In the genomic region with DNA sequence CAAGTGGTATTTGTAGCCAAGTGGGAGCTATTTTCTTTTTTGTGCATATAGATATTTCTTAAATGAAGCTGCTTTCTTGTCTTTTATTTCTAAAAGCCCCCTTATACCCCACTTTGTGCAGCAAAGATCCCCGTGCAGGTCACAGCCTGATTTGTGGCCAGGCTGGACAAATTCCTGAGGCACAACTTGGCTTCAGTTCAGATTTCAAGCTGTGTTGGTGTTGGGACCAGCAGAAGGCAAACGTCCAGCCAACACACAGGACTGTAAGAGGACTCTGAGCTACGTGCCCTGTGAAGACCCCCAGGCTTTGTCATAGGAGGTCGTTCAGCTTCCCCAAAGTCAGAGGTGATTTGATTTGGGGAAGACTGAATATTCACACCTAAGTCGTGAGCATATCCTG, we compare ENCODE assay signal across 10 cellular contexts. TPM values are rescaled to one million over a fixed set of nuclear protein-coding genes. Genes with fewer than 3 reads are reported as not detected.
DNase-seq lines count a peak whose midpoint lies in the region; ATAC-seq, FAIRE-seq and TF ChIP-seq lines count a peak whose summit lies in the region.
"Had no signal": no experiment of that assay in that cellular context is flagged by ENCODE, and none has a peak within 500 bp of the region (broad histone marks: within the 10 kb centered on the region; RNA-seq: fewer than 3 reads in every experiment).

No MANE protein-coding gene starts in this region.

- peak; percentile 51 for DNase-seq in EH (ENCODE audit: low read depth)
- peak; percentile 71 to 86 for DNase-seq in SJCRH30
- DNase-seq in endothelial cell of umbilical vein (ENCODE audit: low read depth, low spot score): no peak
- no peak for DNase-seq in sigmoid colon
- no peak for DNase-seq in lower lobe of right lung
- DNase-seq in GM23248: no peak
- no peak for DNase-seq in HuH-7.5 (ENCODE audit: low spot score)
- DNase-seq: T-helper 2 cell had no signal

- H3F3A ChIP-seq in GM23248 (ENCODE audit: insufficient read depth): peaks cover 69% of the 10 kb centered on the region

- no peak for TF ChIP-seq CTCF in endothelial cell of umbilical vein (IDR thresholded peaks at IDR 0.05; ENCODE audit: extremely low read depth in 1 of 2, insufficient read depth in 1 of 2, low read depth in 1 of 2, low read length in 2 of 2)
- TF ChIP-seq CTCF in sigmoid colon (IDR thresholded peaks at IDR 0.05): no peak
- no peak for TF ChIP-seq CTCF in lower lobe of right lung (IDR thresholded peaks at IDR 0.05)

- H3K4me1 ChIP-seq in SJCRH30 (peaks cover 42% of the 10 kb centered on the region), endothelial cell of umbilical vein (ENCODE audit: control insufficient read depth, extremely low read depth, insufficient read depth, low read length) (peaks cover 11% of the 10 kb centered on the region), sigmoid colon (peaks cover 0 to 42% (median 38%) of the 10 kb centered on the region in 4 donors), lower lobe of right lung (peaks cover 46% of the 10 kb centered on the region), GM23248 (ENCODE audit: insufficient read depth) (no peaks in the 10 kb centered on the region)

- H3K27me3 ChIP-seq in SJCRH30 (no peaks in the 10 kb centered on the region), endothelial cell of umbilical vein (ENCODE audit: control insufficient read depth in 2 of 2, insufficient read depth in 2 of 2, low read length in 2 of 2) (no peaks in the 10 kb centered on the region), sigmoid colon (no peaks in the 10 kb centered on the region), lower lobe of right lung (ENCODE audit: low read depth) (no peaks in the 10 kb centered on the region), GM23248 (replicated peaks; ENCODE audit: insufficient read depth) (no peaks in the 10 kb centered on the region)

- CTCF ChIA-PET in endothelial cell of umbilical vein (lab: Charles Lee): interaction anchor here (1.4 to 1.6 kb wide), 2 partner anchors 691 to 711 kb away, joined by 4 to 5 read pairs; no protein-coding TSS in a partner anchor

- POLR2A ChIA-PET in endothelial cell of umbilical vein (lab: Charles Lee): no interaction called here

- TF ChIP-seq POLR2A in endothelial cell of umbilical vein (IDR thresholded peaks at IDR 0.05; ENCODE audit: low read depth, low read length) (no peak), sigmoid colon (IDR thresholded peaks at IDR 0.05) (no peak)

- H3K27ac ChIP-seq in SJCRH30: peak overlapping the region; percentile 98
- no peak overlapping the region for H3K27ac ChIP-seq in endothelial cell of umbilical vein (ENCODE audit: insufficient read depth, low read depth, low read length)
- H3K27ac ChIP-seq in sigmoid colon: peak overlapping the region in 3 of 4 donors; percentile 25 to 67 (median 61)
- H3K27ac ChIP-seq in lower lobe of right lung: no peak overlapping the region
- no peak overlapping the region for H3K27ac ChIP-seq in GM23248

- H3K9me3 ChIP-seq in SJCRH30 (replicated peaks) (no peaks in the 10 kb centered on the region), endothelial cell of umbilical vein (replicated peaks; ENCODE audit: control insufficient read depth, insufficient read depth, low read length) (no peaks in the 10 kb centered on the region), sigmoid colon (no peaks in the 10 kb centered on the region), lower lobe of right lung (no peaks in the 10 kb centered on the region), GM23248 (ENCODE audit: low read depth) (no peaks in the 10 kb centered on the region)

- BruUV-seq in endothelial cell of umbilical vein (replicated peaks; lab: Mats Ljungman, UMichigan): no TSS peak

- H3K9me2 ChIP-seq in GM23248 (ENCODE audit: insufficient read depth): no peaks in the 10 kb centered on the region

- dilution Hi-C loops in endothelial cell of umbilical vein (cut with MboI; ENCODE audit: extremely low pct_ligation_motif_present, low sequenced_read_pairs): loop anchor here (25.0 kb wide), 1 partner anchor 677 kb away; no protein-coding TSS in a partner anchor

- TF ChIP-seq EP300 in sigmoid colon (IDR thresholded peaks at IDR 0.05): no peak

- no peak overlapping the region for H2AFZ ChIP-seq in endothelial cell of umbilical vein (ENCODE audit: low read depth, low read length)
- no peak overlapping the region for H2AFZ ChIP-seq in GM23248

- no peak overlapping the region for H3K9ac ChIP-seq in endothelial cell of umbilical vein (replicated peaks; ENCODE audit: extremely low read depth, insufficient read depth, low read length)
- H3K9ac ChIP-seq in GM23248: no peak overlapping the region

- 37 to 53% methylated on average over 5 of the region's 5 CpGs for WGBS in sigmoid colon, 2 donors
- 59 to 60% methylated on average over 5 of the region's 5 CpGs for WGBS in GM23248 (ENCODE audit: low coverage in 1 of 2, low lambda C conversion rate in 2 of 2, missing lambda C conversion rate in 2 of 2), 2 experiments

- intact Hi-C loops in endothelial cell of umbilical vein (cut with micrococcal nuclease): no loop called here
- intact Hi-C loops in sigmoid colon (cut with DNase I): no loop called here
- intact Hi-C loops in lower lobe of right lung (cut with DNase I): no loop called here

- H3K79me2 ChIP-seq in endothelial cell of umbilical vein (ENCODE audit: control insufficient read depth, insufficient read depth, low read length): peaks cover 34% of the 10 kb centered on the region
- peaks cover 94% of the 10 kb centered on the region for H3K79me2 ChIP-seq in GM23248 (ENCODE audit: insufficient read depth)

- H3K4me3 ChIP-seq in SJCRH30 (no peak overlapping the region), endothelial cell of umbilical vein (replicated peaks in 1 of 3; ENCODE audit: insufficient read depth in 1 of 3, low read depth in 1 of 3, low read length in 3 of 3) (no peak overlapping the region), sigmoid colon (no peak overlapping the region), lower lobe of right lung (no peak overlapping the region), GM23248 (no peak overlapping the region)

- peak; percentile 35 for FAIRE-seq in endothelial cell of umbilical vein (lab: Jason Lieb, UNC)
- FAIRE-seq: H1 had no signal

- H3K36me3 ChIP-seq in SJCRH30 (peaks cover 33% of the 10 kb centered on the region), endothelial cell of umbilical vein (ENCODE audit: control insufficient read depth in 2 of 2, extremely low read depth in 1 of 2, insufficient read depth in 2 of 2, low read length in 2 of 2) (peaks cover 39 to 55% of the 10 kb centered on the region in 2 experiments), sigmoid colon (peaks cover 47 to 87% (median 52%) of the 10 kb centered on the region in 4 donors), lower lobe of right lung (peaks cover 78% of the 10 kb centered on the region), GM23248 (ENCODE audit: low read depth) (peaks cover 78% of the 10 kb centered on the region)

- H3K4me2 ChIP-seq in endothelial cell of umbilical vein (ENCODE audit: insufficient read depth, low read length): no peak overlapping the region
- no peak overlapping the region for H3K4me2 ChIP-seq in GM23248 (ENCODE audit: unreplicated experiment)

- in situ Hi-C loops in GM23248 (cut with MboI): no loop called here

- H3K9me1 ChIP-seq in endothelial cell of umbilical vein (replicated peaks; ENCODE audit: control insufficient read depth, extremely low read depth, insufficient read depth, low read length): no peaks in the 10 kb centered on the region

- H4K20me1 ChIP-seq in endothelial cell of umbilical vein (replicated peaks; ENCODE audit: control insufficient read depth, extremely low read depth, insufficient read depth, low read length): peaks cover 3% of the 10 kb centered on the region
- no peaks in the 10 kb centered on the region; the same call in 1 of the 2 replicates for H4K20me1 ChIP-seq in GM23248 (ENCODE audit: insufficient read depth)

- no peak for ATAC-seq in lower lobe of right lung
- ATAC-seq in GM18502 (IDR thresholded peaks at IDR 0.05; ENCODE audit: poor library complexity, unreplicated experiment): no peak

TF ChIP-seq in endothelial cell of umbilical vein, 7 proteins besides CTCF, POLR2A, EP300 and RAD21:
- TF ChIP-seq POLR2AphosphoS5 (IDR thresholded peaks at IDR 0.05; ENCODE audit: insufficient read depth, low read depth, low read length): peak; percentile 4
- TF ChIP-seq, protein P1, sequence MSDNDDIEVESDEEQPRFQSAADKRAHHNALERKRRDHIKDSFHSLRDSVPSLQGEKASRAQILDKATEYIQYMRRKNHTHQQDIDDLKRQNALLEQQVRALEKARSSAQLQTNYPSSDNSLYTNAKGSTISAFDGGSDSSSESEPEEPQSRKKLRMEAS (IDR thresholded peaks at IDR 0.05; ENCODE audit: insufficient read depth, insufficient read length): no peak

RNA-seq across cellular contexts. Expression of a gene that starts 21.9 kb away (rescaled TPM):
- 30.0 and 30.7 TPM in 2 replicates for total RNA-seq in SJCRH30 (2014; rRNA removed; shearing (Covaris generic))
- total RNA-seq in endothelial cell of umbilical vein: 83.7 and 85.3 TPM in 2 replicates
- polyA plus RNA-seq in endothelial cell of umbilical vein: 43.9 and 45.2 TPM in 2 replicates
- 36.0 and 46.5 TPM in 2 replicates for polyA plus RNA-seq in endothelial cell of umbilical vein (2011; cell fraction: cytosol; rRNA removed)
- 94.5 and 112 TPM in 2 replicates for polyA plus RNA-seq in endothelial cell of umbilical vein (2011; cell fraction: nucleus; rRNA removed)
- polyA plus RNA-seq in endothelial cell of umbilical vein (2012): 45.7 and 56.4 TPM in 2 replicates
- polyA minus RNA-seq in endothelial cell of umbilical vein: 94.9 and 98.0 TPM in 2 replicates
- 59.2 TPM for polyA minus RNA-seq in endothelial cell of umbilical vein (2011; cell fraction: cytosol; rRNA and poly(A)+ RNA removed)
- 84.0 and 105 TPM in 2 replicates for polyA minus RNA-seq in endothelial cell of umbilical vein (2011; cell fraction: nucleus; rRNA and poly(A)+ RNA removed)
- 100 to 1,000 TPM in 1 of 4 donors, 10 to 100 TPM in 3; 38.9 to 208 (median 67.3) TPM for total RNA-seq in sigmoid colon
- polyA plus RNA-seq in sigmoid colon: 10 to 100 TPM; 30.0 to 66.2 (median 55.0) TPM
- 74.9 TPM for total RNA-seq in lower lobe of right lung
- 78.0 and 83.5 TPM in 2 replicates for total RNA-seq in GM23248 (2014; rRNA removed; shearing (Covaris generic))
- 42.4 and 45.0 TPM in 2 replicates for polyA plus RNA-seq in GM23248 (2016; fragmentation: Nextera tagmentation; extraction: Ambion mirVana)

Comparison
In these comparisons a context has a peak if more than half of its experiments do, and no peak if none do; other contexts are left out.
1. DNase-seq: peak in EH (single experiment) and SJCRH30 (2 of 2); none in endothelial cell of umbilical vein (single experiment), sigmoid colon (single experiment), lower lobe of right lung (single experiment), GM23248 (single experiment) and HuH-7.5 (single experiment).
2. H3K27ac ChIP-seq: peak in SJCRH30 (single experiment) and sigmoid colon (3 of 4); none in endothelial cell of umbilical vein (single experiment), lower lobe of right lung (single experiment) and GM23248 (single experiment).